In genomic region chrX:39059866-39060265, GRCh38 we compare ENCODE assay signal across 18 cellular contexts.
DNase-seq lines count a peak whose midpoint lies in the region; ATAC-seq and TF ChIP-seq lines count a peak whose summit lies in the region.
"Had no signal": no experiment of that assay in that cellular context is flagged by ENCODE, and none has a peak within 500 bp of the region (broad histone marks: within the 10 kb centered on the region; RNA-seq: fewer than 3 reads in every experiment).

No MANE protein-coding gene starts in this region.

- no peaks in the 10 kb centered on the region for H3K9me3 ChIP-seq in BE2C

- no peaks in the 10 kb centered on the region for H3K4me1 ChIP-seq in BE2C

- no peaks in the 10 kb centered on the region for H3K36me3 ChIP-seq in BE2C
- H3K36me3 ChIP-seq: BLaER1 treated with 17β-estradiol and CSF1 and Interleukin-3, amounts not matched to agents 10 nM and 100 nM had no signal

- no peak overlapping the region for H3K4me3 ChIP-seq in BE2C (ENCODE audit: low read depth, low read length)
- H3K4me3 ChIP-seq: BLaER1 treated with 17β-estradiol and CSF1 and Interleukin-3, amounts not matched to agents 10 nM and 100 nM had no signal

- H3K27me3 ChIP-seq in BE2C, result no peaks in the 10 kb centered on the region
- H3K27me3 ChIP-seq: BLaER1 treated with 17β-estradiol and CSF1 and Interleukin-3, amounts not matched to agents 10 nM and 100 nM had no signal

- DNase-seq in BE2C (peak; percentile 13), RPMI7951 (ENCODE audit: low read depth) (peak; percentile 43), SK-N-DZ (ENCODE audit: low spot score) (peak; percentile 70), retina (no peak), GF-D8 (lab: John Stamatoyannopoulos, UW) (no peak)
- DNase-seq: 8988T; ACHN; CD4-positive, alpha-beta T cell; CD8-positive, alpha-beta T cell; DMS 273 treated with DMSO at 0.1 percent for 48 hours; DMS153; DMS53; DMS79; DND-41; EL; GDM1 had no signal

- no peak for ATAC-seq in HG03342 (IDR thresholded peaks at IDR 0.05; ENCODE audit: unreplicated experiment)
- ATAC-seq: CD8-positive, alpha-beta T cell had no signal

- no peak for TF ChIP-seq CTCF in BE2C (IDR thresholded peaks at IDR 0.05; ENCODE audit: low read depth, low read length)

Comparison
In these comparisons a context has a peak if more than half of its experiments do, and no peak if none do; other contexts are left out.
1. DNase-seq: peak in BE2C (single experiment), RPMI7951 (single experiment) and SK-N-DZ (single experiment); none in retina (single experiment) and GF-D8 (single experiment).